Comparison of ENCODE assay signal across 30 cellular contexts in genomic region chr10:104022020-104022419, GRCh38. TPM values are rescaled to one million over a fixed set of nuclear protein-coding genes. Genes with fewer than 3 reads are reported as not detected.
DNase-seq lines count a peak whose midpoint lies in the region; TF ChIP-seq lines count a peak whose summit lies in the region.
"Had no signal": no experiment of that assay in that cellular context is flagged by ENCODE, and none has a peak within 500 bp of the region (broad histone marks: within the 10 kb centered on the region; RNA-seq: fewer than 3 reads in every experiment).

No MANE protein-coding gene starts in this region.

- peaks cover 36% of the 10 kb centered on the region for H3K4me1 Mint-ChIP-seq in activated T-cell treated with anti-CD3 and anti-CD28 coated beads, Interleukin-2, amount 50 U/mL, for 24 hours (ENCODE audit: low read depth)
- peaks cover 3 to 10% (median 4%) of the 10 kb centered on the region in 3 donors for H3K4me1 Mint-ChIP-seq in CD8-positive, alpha-beta memory T cell
- H3K4me1 Mint-ChIP-seq in endothelial cell (ENCODE audit: unreplicated experiment) (peaks cover 34% of the 10 kb centered on the region), nephron progenitor cell (peaks cover 14% of the 10 kb centered on the region)

- H3K4me3 ChIP-seq in CD8-positive, alpha-beta memory T cell (ENCODE audit: low read length), result no peak overlapping the region
- H3K4me3 ChIP-seq: GM12878, GM23248, SJCRH30 had no signal

- H3K36me3 Mint-ChIP-seq in activated T-cell treated with anti-CD3 and anti-CD28 coated beads, Interleukin-2, amount 50 U/mL, for 24 hours (ENCODE audit: low read depth), result peaks cover 92% of the 10 kb centered on the region
- peaks cover 34 to 93% (median 34%) of the 10 kb centered on the region in 3 donors for H3K36me3 Mint-ChIP-seq in CD8-positive, alpha-beta memory T cell
- H3K36me3 Mint-ChIP-seq in endothelial cell (ENCODE audit: low read depth, unreplicated experiment) (peaks cover 32% of the 10 kb centered on the region), nephron progenitor cell (ENCODE audit: low read depth) (peaks cover 67% of the 10 kb centered on the region)

- no peak overlapping the region for H3K4me3 Mint-ChIP-seq in activated T-cell treated with anti-CD3 and anti-CD28 coated beads, Interleukin-2, amount 50 U/mL, for 24 hours
- no peak overlapping the region for H3K4me3 Mint-ChIP-seq in CD8-positive, alpha-beta memory T cell
- H3K4me3 Mint-ChIP-seq in endothelial cell (ENCODE audit: unreplicated experiment) (no peak overlapping the region), nephron progenitor cell (no peak overlapping the region)
- H3K4me3 Mint-ChIP-seq: CD4-positive, alpha-beta memory T cell had no signal

- DNase-seq in activated T-cell treated with anti-CD3 and anti-CD28 coated beads, Interleukin-2, amount 50 U/mL, for 24 hours, result no peak
- no peak for DNase-seq in activated T-cell treated with anti-CD3 and anti-CD28 coated beads, Interleukin-2, amount 50 U/mL, for 48 hours
- DNase-seq in CD8-positive, alpha-beta memory T cell, result no peak
- DNase-seq in endothelial cell (ENCODE audit: low spot score), result no peak
- no peak for DNase-seq in nephron progenitor cell
- DNase-seq in hippocampal formation (lab: John Stamatoyannopoulos, UW), result no peak
- no peak for DNase-seq in NCI-H345 treated with DMSO at 0.1 percent for 48 hours (lab: John Stamatoyannopoulos, UW; ENCODE audit: unreplicated experiment)
- no peak for DNase-seq in T1000 (lab: John Stamatoyannopoulos, UW)
- DNase-seq: 8988T; ACHN; BE2C; CD4-positive, alpha-beta memory T cell; DMS 273 treated with DMSO at 0.1 percent for 48 hours; DMS79; EL; GDM1; GM23248; H7; KBM-7; MV-4-11; NCI-H1105; NCI-H1436 treated with DMSO at 0.1 percent for 48 hours; NCI-H187 treated with DMSO at 0.1 percent for 48 hours; NCI-H2171 treated with DMSO at 0.1 percent for 48 hours; NCI-H446; NCI-H524 treated with DMSO at 0.1 percent for 48 hours; NCI-H774; PC-3; SJCRH30 had no signal

- peak overlapping the region; percentile 67 for H3K27ac Mint-ChIP-seq in activated T-cell treated with anti-CD3 and anti-CD28 coated beads, Interleukin-2, amount 50 U/mL, for 24 hours
- H3K27ac Mint-ChIP-seq in CD8-positive, alpha-beta memory T cell, result peak overlapping the region in 5 of 8 donors; percentile 7 to 85 (median 35)
- H3K27ac Mint-ChIP-seq in endothelial cell (ENCODE audit: unreplicated experiment) (peak overlapping the region; percentile 1), nephron progenitor cell (peak overlapping the region; percentile 2)

- POLR2A ChIA-PET in CD8-positive, alpha-beta memory T cell (lab: Charles Lee), result no interaction called here

- CTCF ChIA-PET in CD8-positive, alpha-beta memory T cell (lab: Charles Lee), result no interaction called here

- TF ChIP-seq CTCF in endothelial cell (IDR thresholded peaks at IDR 0.05; ENCODE audit: unreplicated experiment), result no peak
- TF ChIP-seq CTCF in nephron progenitor cell (IDR thresholded peaks at IDR 0.05), result no peak

- no peaks in the 10 kb centered on the region for H3K27me3 ChIP-seq in CD8-positive, alpha-beta memory T cell (ENCODE audit: insufficient read depth, low read length, poor library complexity, severe bottlenecking)
- H3K27me3 ChIP-seq: BE2C, SJCRH30 had no signal

- H3K4me1 ChIP-seq in CD8-positive, alpha-beta memory T cell (ENCODE audit: insufficient read depth, low read length), result no peaks in the 10 kb centered on the region
- H3K4me1 ChIP-seq: BE2C, SJCRH30 had no signal

- no peak overlapping the region for H3K27ac ChIP-seq in CD8-positive, alpha-beta memory T cell (ENCODE audit: low read depth, low read length)
- H3K27ac ChIP-seq: GM23248, SJCRH30 had no signal

- H3K27me3 Mint-ChIP-seq in activated T-cell treated with anti-CD3 and anti-CD28 coated beads, Interleukin-2, amount 50 U/mL, for 24 hours, result no peaks in the 10 kb centered on the region
- H3K27me3 Mint-ChIP-seq in CD8-positive, alpha-beta memory T cell, result no peaks in the 10 kb centered on the region
- peaks cover 3% of the 10 kb centered on the region for H3K27me3 Mint-ChIP-seq in endothelial cell (ENCODE audit: unreplicated experiment)
- H3K27me3 Mint-ChIP-seq in nephron progenitor cell (ENCODE audit: low read depth, poor library complexity), result no peaks in the 10 kb centered on the region
- H3K27me3 Mint-ChIP-seq: CD4-positive, alpha-beta memory T cell had no signal

- H3K36me3 ChIP-seq in CD8-positive, alpha-beta memory T cell (ENCODE audit: insufficient read depth, low read length), result peaks cover 57% of the 10 kb centered on the region

- no peaks in the 10 kb centered on the region for H3K9me3 ChIP-seq in CD8-positive, alpha-beta memory T cell (ENCODE audit: low read length)
- H3K9me3 ChIP-seq: BE2C, SJCRH30 had no signal

- no peaks in the 10 kb centered on the region for H3K9me3 Mint-ChIP-seq in activated T-cell treated with anti-CD3 and anti-CD28 coated beads, Interleukin-2, amount 50 U/mL, for 24 hours
- H3K9me3 Mint-ChIP-seq in CD8-positive, alpha-beta memory T cell, result no peaks in the 10 kb centered on the region
- no peaks in the 10 kb centered on the region for H3K9me3 Mint-ChIP-seq in endothelial cell (ENCODE audit: unreplicated experiment)
- H3K9me3 Mint-ChIP-seq in nephron progenitor cell, result no peaks in the 10 kb centered on the region
- H3K9me3 Mint-ChIP-seq: CD4-positive, alpha-beta memory T cell had no signal

RNA-seq across cellular contexts. Expression of gene SLK, which starts 55.1 kb away (rescaled TPM):
- total RNA-seq in CD8-positive, alpha-beta memory T cell, result 10 to 100 TPM; 23.7 to 24.8 TPM
- polyA plus RNA-seq in CD8-positive, alpha-beta memory T cell, result 15.8 TPM
- total RNA-seq in endothelial cell (ENCODE audit: unreplicated experiment), result 30.8 TPM

Comparison
In these comparisons a context has a peak if more than half of its experiments do, and no peak if none do; other contexts are left out.
1. H3K27ac Mint-ChIP-seq: peak in every context shown above with its lines; median percentile 67 in activated T-cell treated with anti-CD3 and anti-CD28 coated beads, Interleukin-2, amount 50 U/mL, for 24 hours; 35 in CD8-positive, alpha-beta memory T cell; 2 in nephron progenitor cell; 1 in endothelial cell.